In the genomic region with DNA sequence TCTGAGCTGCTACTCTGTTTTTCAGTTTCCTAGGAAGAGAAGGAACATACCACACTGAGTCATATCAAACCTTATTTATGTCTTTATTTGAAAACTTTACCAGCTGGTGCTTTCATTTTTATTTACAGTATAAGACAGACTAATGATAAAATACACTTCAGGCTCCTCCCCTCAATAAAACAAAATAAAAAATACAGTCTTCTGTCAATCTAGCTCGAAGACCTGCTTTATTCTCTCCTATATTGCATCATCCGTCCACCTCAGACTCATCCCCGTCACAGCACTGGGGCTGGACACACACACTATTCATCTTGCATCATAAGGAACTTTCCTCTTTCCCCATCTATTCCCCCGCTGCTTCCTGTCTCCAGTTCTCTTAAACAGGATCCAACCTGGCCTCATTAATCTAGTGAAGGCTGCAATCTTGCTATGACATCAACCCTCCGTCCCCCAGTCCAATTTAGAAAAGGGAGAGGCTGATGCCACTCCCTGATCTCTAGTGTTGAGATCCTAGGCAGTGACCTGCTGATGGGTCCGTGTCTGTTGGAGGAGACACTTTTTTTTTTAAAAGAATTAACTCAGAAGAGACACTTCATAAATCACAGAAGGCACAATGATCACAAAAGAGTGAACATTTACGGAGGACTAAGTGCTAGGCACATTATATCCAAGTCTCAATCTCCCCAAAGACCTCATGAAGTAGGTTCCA, we compare ENCODE assay signal across 8 cellular contexts. TPM values are rescaled to one million over a fixed set of nuclear protein-coding genes. Genes with fewer than 3 reads are reported as not detected.
DNase-seq lines count a peak whose midpoint lies in the region; ATAC-seq, FAIRE-seq and TF ChIP-seq lines count a peak whose summit lies in the region.

No MANE protein-coding gene starts in this region.

- peaks cover 64 to 72% (median 71%) of the 10 kb centered on the region in 3 donors for H3K4me1 Mint-ChIP-seq in CD8-positive, alpha-beta memory T cell
- H3K4me1 Mint-ChIP-seq in stimulated activated naive B cell treated with anti-CD40 and anti-IgM and Interleukin-4, amounts not matched to agents 10 μg/mL and 1 μg/mL and 100 μg/mL, for 72 hours = peaks cover 24 to 58% of the 10 kb centered on the region in 2 donors

- FAIRE-seq in bronchial epithelial cell (lab: Jason Lieb, UNC) = peak; percentile 83

- peaks cover 75% of the 10 kb centered on the region for H3K79me2 ChIP-seq in HCT116 (ENCODE audit: insufficient read depth, low read length)

- TF ChIP-seq CTCF in HCT116 (IDR thresholded peaks at IDR 0.05 in 2 of 3, conservative IDR thresholded peaks at IDR 0.05 in 1 of 3; ENCODE audit: borderline replicate concordance in 1 of 3, insufficient read depth in 1 of 3, low read depth in 2 of 3, low read length in 2 of 3) = no peak
- no peak for TF ChIP-seq CTCF in bronchial epithelial cell (IDR thresholded peaks at IDR 0.05; ENCODE audit: insufficient read depth, low read length, severe bottlenecking)

- H3K27ac ChIP-seq in CD8-positive, alpha-beta memory T cell (ENCODE audit: low read depth, low read length) = peak overlapping the region; percentile 100
- H3K27ac ChIP-seq in HCT116 (ENCODE audit: low read depth, low read length) = peak overlapping the region; percentile 82

- RAD21 ChIA-PET in HCT116 (lab: Charles Lee; ENCODE audit: low non-redundant PET in 1 of 2, low total read pairs in 2 of 2, uncharacterized antibody in 2 of 2, unreplicated experiment in 2 of 2) = no interaction called here

- no peaks in the 10 kb centered on the region for H3K9me3 ChIP-seq in CD8-positive, alpha-beta memory T cell (ENCODE audit: low read length)
- no peaks in the 10 kb centered on the region for H3K9me3 ChIP-seq in HCT116 (ENCODE audit: control insufficient read depth in 1 of 2, insufficient read depth in 1 of 2, low read depth in 1 of 2, low read length in 2 of 2)

- H3K4me3 Mint-ChIP-seq in CD8-positive, alpha-beta memory T cell = peak overlapping the region; percentile 84 to 97 (median 95)
- H3K4me3 Mint-ChIP-seq in stimulated activated naive B cell treated with anti-CD40 and anti-IgM and Interleukin-4, amounts not matched to agents 10 μg/mL and 1 μg/mL and 100 μg/mL, for 72 hours = peak overlapping the region; percentile 86 to 88

- H3K36me3 ChIP-seq in CD8-positive, alpha-beta memory T cell (ENCODE audit: insufficient read depth, low read length) = peaks cover 31% of the 10 kb centered on the region
- peaks cover 24 to 37% of the 10 kb centered on the region in 2 experiments for H3K36me3 ChIP-seq in HCT116 (ENCODE audit: control insufficient read depth in 1 of 2, insufficient read depth in 2 of 2, low read length in 2 of 2)
- peaks cover 28% of the 10 kb centered on the region for H3K36me3 ChIP-seq in bronchial epithelial cell (ENCODE audit: control insufficient read depth, insufficient read depth, low read length)

- POLR2A ChIA-PET in CD8-positive, alpha-beta memory T cell (lab: Charles Lee) = interaction anchor here (0.5 to 2.6 kb wide), 11 partner anchors 9 to 84 kb away, joined by 3 to 41 read pairs (median 8); partner anchors contain the start of genes CCDC117, CHEK2, HSCB and ZNRF3
- POLR2A ChIA-PET in HCT116 (lab: Charles Lee) = interaction anchor here (1.0 to 2.7 kb wide), 8 partner anchors 9 to 241 kb away, joined by 4 to 10 read pairs (median 6); no protein-coding TSS in a partner anchor

- DNase-seq in CD8-positive, alpha-beta memory T cell = peak in 2 of 5 donors; percentile 18 to 29
- peak; percentile 35 for DNase-seq in HCT116 (ENCODE audit: low read depth, low spot score)
- peak; percentile 91 for DNase-seq in bronchial epithelial cell (ENCODE audit: low read depth)
- DNase-seq in kidney glomerular epithelial cell (lab: John Stamatoyannopoulos, UW) = peak; percentile 74
- peak; percentile 16 for DNase-seq in stimulated activated naive B cell treated with anti-CD40 and anti-IgM and Interleukin-4, amounts not matched to agents 10 μg/mL and 1 μg/mL and 100 μg/mL, for 72 hours
- no peak for DNase-seq in activated CD4-positive, CD25-positive, alpha-beta regulatory T cell (lab: John Stamatoyannopoulos, UW)

- no peaks in the 10 kb centered on the region for H3K9me2 ChIP-seq in HCT116 (ENCODE audit: insufficient read depth)

- H2AFZ ChIP-seq in HCT116 (ENCODE audit: low read depth, low read length, poor library complexity, severe bottlenecking) = no peak overlapping the region

- peak overlapping the region; percentile 99 for H3K4me3 ChIP-seq in CD8-positive, alpha-beta memory T cell (ENCODE audit: low read length)
- H3K4me3 ChIP-seq in HCT116 (replicated peaks in 1 of 2; ENCODE audit: low read depth in 1 of 2, low read length in 2 of 2) (peak overlapping the region; percentile 91 to 95), bronchial epithelial cell (ENCODE audit: low read depth, low read length) (peak overlapping the region; percentile 84)

- H3K9ac ChIP-seq in HCT116 (ENCODE audit: low read length) = peak overlapping the region; percentile 94

- H4K20me1 ChIP-seq in HCT116 (ENCODE audit: insufficient read depth) = peaks cover 7% of the 10 kb centered on the region; the same call in 1 of the 2 replicates

- TF ChIP-seq POLR2A in HCT116 (IDR thresholded peaks at IDR 0.05; ENCODE audit: borderline replicate concordance, extremely low read depth, insufficient read depth, insufficient read length) = no peak
- 0 out of 2 replicates have a peak, but pooled peaks have one; percentile 4 for TF ChIP-seq POLR2A in Raji (IDR thresholded peaks at IDR 0.05; ENCODE audit: insufficient read depth, low read depth, low read length)

- no peaks in the 10 kb centered on the region for H3K27me3 ChIP-seq in CD8-positive, alpha-beta memory T cell (ENCODE audit: insufficient read depth, low read length, poor library complexity, severe bottlenecking)
- H3K27me3 ChIP-seq in HCT116 (ENCODE audit: insufficient read depth, low read length) = no peaks in the 10 kb centered on the region
- H3K27me3 ChIP-seq in bronchial epithelial cell (ENCODE audit: control insufficient read depth, insufficient read depth, low read length) = no peaks in the 10 kb centered on the region

- CTCF ChIA-PET in CD8-positive, alpha-beta memory T cell (lab: Charles Lee) = interaction anchor here (1.1 to 7.1 kb wide), 6 partner anchors 9 to 29 kb away, joined by 3 to 40 read pairs (median 4); no protein-coding TSS in a partner anchor
- CTCF ChIA-PET in HCT116 (lab: Charles Lee) = interaction anchor here (4.1 kb wide), 1 partner anchor 241 kb away, joined by 14 read pairs; no protein-coding TSS in a partner anchor

- H3K4me1 ChIP-seq in CD8-positive, alpha-beta memory T cell (ENCODE audit: insufficient read depth, low read length) = peaks cover 51% of the 10 kb centered on the region
- peaks cover 7 to 20% of the 10 kb centered on the region in 2 experiments for H3K4me1 ChIP-seq in HCT116 (ENCODE audit: control insufficient read depth in 1 of 2, insufficient read depth in 2 of 2, low read length in 2 of 2)

- BruUV-seq in HCT116 (replicated peaks; lab: Mats Ljungman, UMichigan) = TSS peak; percentile 54

- no peak for ATAC-seq in HCT116
- ATAC-seq in stimulated activated naive B cell treated with anti-CD40 and anti-IgM and Interleukin-4, amounts not matched to agents 10 μg/mL and 1 μg/mL and 100 μg/mL, for 72 hours (replicated peaks) = peak; percentile 53 to 56
- ATAC-seq in GM19324 (IDR thresholded peaks at IDR 0.05; ENCODE audit: low FRiP score, unreplicated experiment) = no peak

- intact Hi-C loops in HCT116 (cut with micrococcal nuclease) = loop anchor here (5.0 kb wide), 1 partner anchor 353 kb away; no protein-coding TSS in a partner anchor

- TF ChIP-seq RAD21 in HCT116 (IDR thresholded peaks at IDR 0.05; ENCODE audit: low read depth) = no peak

- peaks cover 34 to 58% (median 35%) of the 10 kb centered on the region in 3 donors for H3K36me3 Mint-ChIP-seq in CD8-positive, alpha-beta memory T cell
- peaks cover 34 to 53% of the 10 kb centered on the region in 2 donors for H3K36me3 Mint-ChIP-seq in stimulated activated naive B cell treated with anti-CD40 and anti-IgM and Interleukin-4, amounts not matched to agents 10 μg/mL and 1 μg/mL and 100 μg/mL, for 72 hours

- peak overlapping the region; percentile 95 to 100 (median 98) for H3K27ac Mint-ChIP-seq in CD8-positive, alpha-beta memory T cell
- peak overlapping the region; percentile 92 for H3K27ac Mint-ChIP-seq in stimulated activated naive B cell treated with anti-CD40 and anti-IgM and Interleukin-4, amounts not matched to agents 10 μg/mL and 1 μg/mL and 100 μg/mL, for 72 hours

- peak overlapping the region; percentile 83 for H3K4me2 ChIP-seq in HCT116 (ENCODE audit: low read length)

- H3K27me3 Mint-ChIP-seq in CD8-positive, alpha-beta memory T cell = peaks cover 0 to 4% of the 10 kb centered on the region in 2 donors
- H3K27me3 Mint-ChIP-seq in stimulated activated naive B cell treated with anti-CD40 and anti-IgM and Interleukin-4, amounts not matched to agents 10 μg/mL and 1 μg/mL and 100 μg/mL, for 72 hours = no peaks in the 10 kb centered on the region

- no peaks in the 10 kb centered on the region for H3K9me3 Mint-ChIP-seq in CD8-positive, alpha-beta memory T cell
- H3K9me3 Mint-ChIP-seq in stimulated activated naive B cell treated with anti-CD40 and anti-IgM and Interleukin-4, amounts not matched to agents 10 μg/mL and 1 μg/mL and 100 μg/mL, for 72 hours = no peaks in the 10 kb centered on the region

RNA-seq across cellular contexts. Expression of gene XBP1, which starts 1.1 kb away (rescaled TPM):
- total RNA-seq in CD8-positive, alpha-beta memory T cell = 10 to 100 TPM; 67.3 to 71.4 TPM
- polyA plus RNA-seq in CD8-positive, alpha-beta memory T cell = 395 TPM
- 81.3 TPM for total RNA-seq in HCT116 (2021; ENCODE audit: unreplicated experiment)
- 69.4 and 78.7 TPM in 2 replicates for polyA plus RNA-seq in HCT116 (2012)
- total RNA-seq in bronchial epithelial cell = 225 and 250 TPM in 2 replicates

RNA-seq across cellular contexts. Expression of gene CCDC117, which starts 26.8 kb away (rescaled TPM):
- 10 to 100 TPM; 20.9 to 24.6 TPM for total RNA-seq in CD8-positive, alpha-beta memory T cell
- polyA plus RNA-seq in CD8-positive, alpha-beta memory T cell = 11.2 TPM
- total RNA-seq in HCT116 (2021; ENCODE audit: unreplicated experiment) (22.1 TPM), bronchial epithelial cell (8.4 and 9.2 TPM in 2 replicates)
- 4.9 and 7.7 TPM in 2 replicates for polyA plus RNA-seq in HCT116 (2012)

RNA-seq across cellular contexts. Expression of gene HSCB, which starts 57.4 kb away (rescaled TPM):
- 10 to 100 TPM; 10.9 to 12.6 TPM for total RNA-seq in CD8-positive, alpha-beta memory T cell
- 14.6 TPM for polyA plus RNA-seq in CD8-positive, alpha-beta memory T cell
- 14.5 TPM for total RNA-seq in HCT116 (2021; ENCODE audit: unreplicated experiment)
- 11.7 and 15.0 TPM in 2 replicates for polyA plus RNA-seq in HCT116 (2012)
- 12.5 and 24.7 TPM in 2 replicates for total RNA-seq in bronchial epithelial cell

RNA-seq across cellular contexts. Expression of gene CHEK2, which starts 57.7 kb away (rescaled TPM):
- total RNA-seq in CD8-positive, alpha-beta memory T cell = 1 to 10 TPM; 4.5 to 7.7 TPM
- polyA plus RNA-seq in CD8-positive, alpha-beta memory T cell = 5.2 TPM
- total RNA-seq in HCT116 (2021; ENCODE audit: unreplicated experiment) (47.1 TPM), bronchial epithelial cell (6.3 and 8.1 TPM in 2 replicates)
- polyA plus RNA-seq in HCT116 (2012) = 35.2 and 38.9 TPM in 2 replicates

Comparison
In these comparisons a context has a peak if more than half of its experiments do, and no peak if none do; other contexts are left out.
1. DNase-seq: peak in HCT116 (single experiment), bronchial epithelial cell (single experiment), kidney glomerular epithelial cell (single experiment) and stimulated activated naive B cell treated with anti-CD40 and anti-IgM and Interleukin-4, amounts not matched to agents 10 μg/mL and 1 μg/mL and 100 μg/mL, for 72 hours (single experiment); none in activated CD4-positive, CD25-positive, alpha-beta regulatory T cell (0 of 4).
2. ATAC-seq: peak in stimulated activated naive B cell treated with anti-CD40 and anti-IgM and Interleukin-4, amounts not matched to agents 10 μg/mL and 1 μg/mL and 100 μg/mL, for 72 hours (2 of 2); none in HCT116 (single experiment) and GM19324 (single experiment).
3. Peak in every context shown above with its lines, with median percentiles within 50 percentile points of each other: H3K4me3 ChIP-seq.